ENCODE assay signal across 19 cellular contexts in genomic region chr4:148397771-148398170, GRCh38.
"Had no signal": no experiment of that assay in that cellular context is flagged by ENCODE, and none has a peak within 500 bp of the region (broad histone marks: within the 10 kb centered on the region; RNA-seq: fewer than 3 reads in every experiment).

No MANE protein-coding gene starts in this region.

- H3K27me3 ChIP-seq: esophagus squamous epithelium, gastroesophageal sphincter, left lung, neutrophil, sigmoid colon, suprapubic skin, thyroid gland, upper lobe of right lung, vagina had no signal

- H3K4me1 ChIP-seq: left lung, suprapubic skin, thyroid gland, upper lobe of right lung had no signal

- H3K4me3 ChIP-seq: esophagus squamous epithelium, gastroesophageal sphincter, left lung, lower lobe of right lung, sigmoid colon, skin epidermis, suprapubic skin, thyroid gland, upper lobe of right lung, vagina had no signal

- H3K27ac ChIP-seq: esophagus squamous epithelium, gastroesophageal sphincter, left lung, lower lobe of right lung, neutrophil, skin epidermis, suprapubic skin, thyroid gland, upper lobe of right lung, vagina had no signal

- DNase-seq: cerebellar nuclear complex; dermis blood vessel endothelial cell; esophagus squamous epithelium; foreskin fibroblast; glutamatergic neuron; left lung; lower lobe of right lung; naive B cell; posterior cingulate gyrus; sigmoid colon; stimulated activated CD4-positive, alpha-beta T cell treated with anti-CD3 and anti-CD28 coated beads, Interleukin-12 subunit alpha, Interleukin-12 subunit beta, amount 100 ng/mL, for 4 hours; stimulated activated naive CD4-positive, alpha-beta T cell treated with Interleukin-2 at 50 U/mL for 16 hours; thyroid gland; upper lobe of right lung had no signal

- H3K9me3 ChIP-seq: esophagus squamous epithelium, gastroesophageal sphincter, left lung, lower lobe of right lung, neutrophil, sigmoid colon, suprapubic skin, thyroid gland, upper lobe of right lung, vagina had no signal

- H3K36me3 ChIP-seq: esophagus squamous epithelium, gastroesophageal sphincter, left lung, lower lobe of right lung, neutrophil, sigmoid colon, suprapubic skin, thyroid gland, upper lobe of right lung, vagina had no signal

- ATAC-seq: gastroesophageal sphincter, left lung, lower lobe of right lung, upper lobe of right lung had no signal
